ENCODE assay signal across 9 cellular contexts in the genomic region with DNA sequence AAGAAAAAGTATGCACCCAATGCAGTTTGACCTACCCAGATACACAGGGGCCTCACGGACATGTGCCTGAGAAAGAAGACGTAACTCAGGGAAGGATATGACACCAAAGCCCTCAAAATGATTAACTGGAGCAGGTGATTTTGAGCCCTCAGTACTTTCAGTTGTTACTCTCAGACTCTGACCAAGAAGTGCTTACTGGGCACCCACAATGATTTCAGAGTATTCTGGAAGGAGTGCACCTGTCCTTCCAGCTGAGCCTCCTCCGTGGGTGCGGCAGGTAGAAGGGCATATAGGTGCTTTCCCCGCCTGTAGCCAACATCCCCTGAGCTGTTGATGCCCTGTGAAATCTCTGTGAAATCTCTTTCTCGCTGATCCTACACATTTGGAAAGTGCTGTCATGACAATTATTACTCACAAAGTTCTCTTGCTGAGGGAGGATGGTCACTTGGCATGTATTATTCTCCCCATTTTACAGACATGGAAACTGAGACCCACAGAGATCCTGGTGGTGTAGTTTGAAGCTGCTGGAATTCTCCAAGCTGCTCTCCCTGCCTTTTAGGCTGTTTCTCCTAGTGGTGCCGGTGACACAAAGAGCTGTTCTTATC.
DNase-seq lines count a peak whose midpoint lies in the region; ATAC-seq and TF ChIP-seq lines count a peak whose summit lies in the region.
"Had no signal": no experiment of that assay in that cellular context is flagged by ENCODE, and none has a peak within 500 bp of the region (broad histone marks: within the 10 kb centered on the region; RNA-seq: fewer than 3 reads in every experiment).

No MANE protein-coding gene starts in this region.

- H3F3A ChIP-seq in GM23248 (ENCODE audit: insufficient read depth): no peaks in the 10 kb centered on the region

- no peak for TF ChIP-seq POLR2A in testis (IDR thresholded peaks at IDR 0.05)
- TF ChIP-seq POLR2A in ovary (IDR thresholded peaks at IDR 0.05): no peak

- no peaks in the 10 kb centered on the region for H3K4me1 ChIP-seq in GM23248 (ENCODE audit: insufficient read depth)
- H3K4me1 ChIP-seq in testis: peaks cover 4% of the 10 kb centered on the region
- H3K4me1 ChIP-seq in ovary (ENCODE audit: insufficient read depth): no peaks in the 10 kb centered on the region

- no peak overlapping the region for H3K4me2 ChIP-seq in GM23248 (ENCODE audit: unreplicated experiment)

- H3K9me3 ChIP-seq in GM23248 (ENCODE audit: low read depth): no peaks in the 10 kb centered on the region
- H3K9me3 ChIP-seq in testis: no peaks in the 10 kb centered on the region
- H3K9me3 ChIP-seq in ovary: no peaks in the 10 kb centered on the region

- peak overlapping the region; percentile 2 for H3K27ac Mint-ChIP-seq in central memory CD8-positive, alpha-beta T cell (ENCODE audit: low read depth)

- H3K4me1 Mint-ChIP-seq in central memory CD8-positive, alpha-beta T cell: peaks cover 34% of the 10 kb centered on the region

- H3K9me2 ChIP-seq in GM23248 (ENCODE audit: insufficient read depth): no peaks in the 10 kb centered on the region

- H3K27ac ChIP-seq in GM23248 (no peak overlapping the region), testis (no peak overlapping the region), ovary (no peak overlapping the region)

- no peaks in the 10 kb centered on the region for H3K79me2 ChIP-seq in GM23248 (ENCODE audit: insufficient read depth)

- TF ChIP-seq CTCF in GM06990 (IDR thresholded peaks at IDR 0.05; ENCODE audit: insufficient read depth, low read length, poor library complexity, severe bottlenecking): no peak
- TF ChIP-seq CTCF in testis (IDR thresholded peaks at IDR 0.05): no peak
- TF ChIP-seq CTCF in ovary (IDR thresholded peaks at IDR 0.05): no peak

- H3K9me3 Mint-ChIP-seq in central memory CD8-positive, alpha-beta T cell: no peaks in the 10 kb centered on the region

- H4K20me1 ChIP-seq in GM23248 (ENCODE audit: insufficient read depth): no peaks in the 10 kb centered on the region

- 43 to 49% methylated on average over 7 of the region's 7 CpGs for WGBS in GM23248 (ENCODE audit: low coverage in 1 of 2, low lambda C conversion rate in 2 of 2, missing lambda C conversion rate in 2 of 2), 2 experiments
- 88 to 94% methylated on average over 7 of the region's 7 CpGs for WGBS in testis, 2 donors
- 83 to 87% (median 85%) methylated on average over 7 of the region's 7 CpGs for WGBS in ovary, 3 donors

- no peak for TF ChIP-seq EP300 in ovary (IDR thresholded peaks at IDR 0.05)

- H3K9ac ChIP-seq in GM23248: no peak overlapping the region

- no peak overlapping the region for H2AFZ ChIP-seq in GM23248

- H3K4me3 ChIP-seq in GM06990 (replicated peaks; ENCODE audit: low read depth, low read length) (no peak overlapping the region), GM23248 (no peak overlapping the region), testis (no peak overlapping the region), ovary (no peak overlapping the region)

- peaks cover 32% of the 10 kb centered on the region for H3K27me3 Mint-ChIP-seq in central memory CD8-positive, alpha-beta T cell

- peak; percentile 65 for ATAC-seq in GM21360 (IDR thresholded peaks at IDR 0.05; ENCODE audit: unreplicated experiment)
- peak; percentile 76 for ATAC-seq in HG03439 (IDR thresholded peaks at IDR 0.05; ENCODE audit: unreplicated experiment)
- no peak for ATAC-seq in central memory CD8-positive, alpha-beta T cell (replicated peaks; ENCODE audit: extremely low read depth, poor library complexity, severe bottlenecking)

- in situ Hi-C loops in GM23248 (cut with MboI): no loop called here

- H3K36me3 ChIP-seq in GM06990 (ENCODE audit: control insufficient read depth, insufficient read depth, low read length) (no peaks in the 10 kb centered on the region), GM23248 (ENCODE audit: low read depth) (no peaks in the 10 kb centered on the region), testis (ENCODE audit: low read depth, missing control alignments) (no peaks in the 10 kb centered on the region), ovary (no peaks in the 10 kb centered on the region)

- peak overlapping the region; percentile 56 for H3K4me3 Mint-ChIP-seq in central memory CD8-positive, alpha-beta T cell

- intact Hi-C loops in testis (cut with DNase I; ENCODE audit: low total_unique reads) (no loop called here), ovary (cut with DNase I) (no loop called here)

- DNase-seq in GM06990 (ENCODE audit: extremely low read depth, insufficient read length) (peak; percentile 78), GM23248 (no peak), NCI-H2081 (lab: John Stamatoyannopoulos, UW) (no peak), testis (no peak), ovary (no peak)
- no peak for DNase-seq in central memory CD8-positive, alpha-beta T cell (ENCODE audit: low spot score in 2 of 2)
- DNase-seq: DND-41 had no signal

- H3K36me3 Mint-ChIP-seq in central memory CD8-positive, alpha-beta T cell (ENCODE audit: insufficient read depth): no peaks in the 10 kb centered on the region

- H3K27me3 ChIP-seq in GM06990 (replicated peaks; ENCODE audit: control insufficient read depth, insufficient read depth, low read length) (no peaks in the 10 kb centered on the region), GM23248 (replicated peaks; ENCODE audit: insufficient read depth) (peaks cover 10% of the 10 kb centered on the region; the same call in 1 of the 2 replicates), testis (no peaks in the 10 kb centered on the region), ovary (no peaks in the 10 kb centered on the region)
